Comparison of ENCODE assay signal across 25 cellular contexts in the genomic region with DNA sequence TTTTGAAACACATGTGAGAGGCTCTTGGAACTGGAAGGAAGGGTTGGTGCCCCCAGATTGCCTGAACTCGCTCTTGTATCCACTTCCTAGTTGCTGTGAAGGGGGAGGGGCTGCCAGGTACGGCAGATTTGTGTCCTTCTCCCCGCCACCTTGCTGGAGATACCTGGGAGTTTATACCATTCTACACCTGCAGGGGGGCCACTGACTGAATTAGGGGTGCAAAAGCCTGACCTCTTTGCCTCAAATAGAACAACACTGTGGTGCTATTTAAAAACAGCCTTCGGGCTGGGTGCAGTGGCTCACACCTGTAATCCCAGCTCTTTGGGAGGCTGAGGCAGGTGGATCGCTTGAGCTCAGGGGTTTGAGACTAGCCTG. TPM values are rescaled to one million over a fixed set of nuclear protein-coding genes. Genes with fewer than 3 reads are reported as not detected.
"Had no signal": no experiment of that assay in that cellular context is flagged by ENCODE, and none has a peak within 500 bp of the region (broad histone marks: within the 10 kb centered on the region; RNA-seq: fewer than 3 reads in every experiment).

No MANE protein-coding gene starts in this region.

- ATAC-seq: activated T-helper 17 cell treated with anti-CD3 and anti-CD28 coated beads, Interleukin-2, amount 50 U/mL, for 72 hours; SK-N-SH treated with all-trans-retinoic acid at 6 μM for 48 hours had no signal

- H3K9me3 ChIP-seq: adrenal gland, Peyer's patch, SJSA1 had no signal

- H3K4me3 ChIP-seq: adrenal gland, Peyer's patch, SJSA1 had no signal

- H3K4me1 ChIP-seq: SJSA1 had no signal

- DNase-seq: activated CD4-positive, alpha-beta memory T cell treated with anti-CD3 and anti-CD28 coated beads for 36 hours; activated CD4-positive, alpha-beta T cell treated with anti-CD3 and anti-CD28 coated beads, Interleukin-2, amount 10 ng/mL, durations not matched to agents 7 days and 5 days; activated CD4-positive, CD25-positive, alpha-beta regulatory T cell; activated CD8-positive, alpha-beta memory T cell treated with anti-CD3 and anti-CD28 coated beads for 24 hours; activated gamma-delta T cell; activated naive CD4-positive, alpha-beta T cell treated with anti-CD3 and anti-CD28 coated beads, Interleukin-2, amount 50 U/mL, for 16 hours; activated naive CD8-positive, alpha-beta T cell treated with anti-CD3 and anti-CD28 coated beads, Interleukin-2, amount 10 ng/mL, durations not matched to agents 7 days and 5 days; activated T-cell treated with anti-CD3 and anti-CD28 coated beads, Interleukin-2, amount 50 U/mL, for 48 hours; anterior cingulate cortex; MM.1S; NCI-H1105; NCI-H1436; NCI-H1694 treated with DMSO at 0.1 percent for 48 hours; NCI-H2029 treated with DMSO at 0.1 percent for 48 hours; NCI-H510A treated with DMSO at 0.1 percent for 48 hours; NCI-H69; Right ventricle myocardium superior; SW 1271 had no signal

- H3K36me3 ChIP-seq: adrenal gland, Peyer's patch, SJSA1 had no signal

- H3K27ac ChIP-seq: RWPE1, SJSA1 had no signal

- H3K27me3 ChIP-seq: adrenal gland, Peyer's patch, SJSA1 had no signal

RNA-seq across cellular contexts. Expression of a gene that starts 35.1 kb away (rescaled TPM):
- total RNA-seq: activated CD4-positive, alpha-beta memory T cell treated with anti-CD3 and anti-CD28 coated beads for 36 hours; activated CD4-positive, alpha-beta T cell treated with anti-CD3 and anti-CD28 coated beads, Interleukin-2, amount 10 ng/mL, durations not matched to agents 7 days and 5 days; activated T-helper 17 cell treated with anti-CD3 and anti-CD28 coated beads, Interleukin-2, amount 50 U/mL, for 72 hours; T-helper 1 cell treated with Interleukin-12 subunit alpha and Interleukin-12 subunit beta and Interleukin-4 antibody, amounts not matched to agents 30 ng/mL and 1 ng/mL, for 36 hours had no signal
